9 cellular contexts compared by ENCODE assay signal in the genomic region with DNA sequence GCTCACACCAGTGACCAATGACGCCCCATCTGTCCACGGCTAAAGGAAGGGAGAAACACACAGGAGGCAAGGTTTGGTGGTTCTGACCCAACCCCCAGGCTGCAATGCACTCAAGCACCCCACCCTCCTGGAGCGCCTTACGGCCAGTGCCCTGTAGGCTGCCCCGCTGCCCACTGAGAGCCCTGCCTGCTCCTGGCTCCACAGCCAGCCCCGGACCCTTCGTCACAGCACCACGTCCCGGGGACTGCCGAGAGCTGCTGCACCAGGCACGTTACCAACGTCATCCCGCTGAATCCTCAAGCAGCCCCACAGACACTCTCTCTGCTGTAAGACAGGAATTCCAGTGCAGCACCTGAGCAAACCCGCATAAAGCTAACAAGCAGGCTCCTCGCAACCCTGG.
"Had no signal": no experiment of that assay in that cellular context is flagged by ENCODE, and none has a peak within 500 bp of the region (broad histone marks: within the 10 kb centered on the region; RNA-seq: fewer than 3 reads in every experiment).

No MANE protein-coding gene starts in this region.

- ATAC-seq: HCT116, HepG2 had no signal

- H3K4me3 ChIP-seq: GM23248, HAP-1 had no signal

- DNase-seq: GM23248, GOT3, H7, HFFc6, KBM-7 had no signal

- H2AFZ ChIP-seq: GM23248 had no signal

- H3K27ac ChIP-seq: GM23248, HL-60 had no signal

- H3K4me1 ChIP-seq: HAP-1 had no signal

- H3K9me3 ChIP-seq: HAP-1 had no signal

- H3K9ac ChIP-seq: GM23248 had no signal
